ENCODE assay signal across 18 cellular contexts in the genomic region with DNA sequence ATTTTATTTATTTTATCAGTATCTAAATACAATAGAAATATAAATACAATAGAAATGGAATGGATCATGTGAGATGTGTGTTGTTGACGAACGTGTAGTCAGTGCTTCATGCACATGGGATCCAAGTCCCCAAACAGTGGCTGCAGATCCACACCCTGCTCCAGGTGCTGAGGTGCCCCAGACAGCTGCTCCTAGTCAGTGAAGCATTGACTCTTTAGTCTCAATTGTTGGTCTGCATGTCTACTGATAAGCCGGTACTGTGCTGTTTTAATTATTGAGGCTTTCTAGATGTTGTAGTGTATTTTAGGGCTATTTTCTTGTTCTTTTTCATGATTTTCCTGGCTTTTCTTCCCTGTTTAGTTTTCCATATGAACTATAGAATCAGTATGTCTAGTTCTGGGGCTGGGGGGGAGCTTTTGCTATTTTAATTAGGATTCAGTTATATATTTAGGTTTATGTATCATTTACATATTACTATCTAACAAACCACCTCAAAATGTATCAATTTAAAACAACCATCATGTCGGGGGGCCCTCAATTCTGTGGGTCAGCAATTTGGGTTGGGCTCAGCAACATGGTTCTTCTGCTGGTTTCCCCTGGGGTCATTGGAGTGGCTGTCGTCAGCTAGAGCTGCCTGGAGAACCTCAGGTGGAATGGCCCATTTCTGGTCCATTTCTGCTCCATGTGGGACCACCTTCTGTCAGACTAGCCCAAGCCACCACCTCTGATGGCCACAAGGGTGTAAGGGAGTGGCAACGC.
"Had no signal": no experiment of that assay in that cellular context is flagged by ENCODE, and none has a peak within 500 bp of the region (broad histone marks: within the 10 kb centered on the region; RNA-seq: fewer than 3 reads in every experiment).

No MANE protein-coding gene starts in this region.

- H3K9me3 ChIP-seq: SK-N-SH had no signal

- H3K4me3 Mint-ChIP-seq: activated CD4-positive, alpha-beta T cell treated with anti-CD3 and anti-CD28 coated beads, Interleukin-2, amount 10 ng/mL, durations not matched to agents 7 days and 5 days; activated CD8-positive, alpha-beta memory T cell treated with anti-CD3 and anti-CD28 coated beads, Interleukin-2, amount 10 ng/mL, durations not matched to agents 7 days and 5 days; activated T-cell treated with anti-CD3 and anti-CD28 coated beads, Interleukin-2, amount 50 U/mL, for 4 hours; dendritic cell treated with granulocyte-macrophage colony-stimulating factor and Interleukin-4, amounts not matched to agents 40 ng/mL and 50 ng/mL, for 4 days had no signal

- ATAC-seq: activated CD8-positive, alpha-beta memory T cell treated with anti-CD3 and anti-CD28 coated beads, Interleukin-2, amount 10 ng/mL, durations not matched to agents 7 days and 5 days; activated T-cell treated with anti-CD3 and anti-CD28 coated beads, Interleukin-2, amount 50 U/mL, for 4 hours; right cardiac atrium had no signal

- H3K27ac Mint-ChIP-seq: activated B cell treated with CpG ODN at 0.5 μM for 24 hours; activated CD8-positive, alpha-beta memory T cell treated with anti-CD3 and anti-CD28 coated beads, Interleukin-2, amount 10 ng/mL, durations not matched to agents 7 days and 5 days; dendritic cell treated with granulocyte-macrophage colony-stimulating factor and Interleukin-4, amounts not matched to agents 40 ng/mL and 50 ng/mL, for 4 days; progenitor cell of endocrine pancreas had no signal

- H3K27ac ChIP-seq: epithelial cell of prostate had no signal

- H3K27me3 Mint-ChIP-seq: activated B cell treated with CpG ODN at 0.5 μM for 24 hours; activated CD4-positive, alpha-beta T cell treated with anti-CD3 and anti-CD28 coated beads, Interleukin-2, amount 10 ng/mL, durations not matched to agents 7 days and 5 days; activated CD8-positive, alpha-beta memory T cell treated with anti-CD3 and anti-CD28 coated beads, Interleukin-2, amount 10 ng/mL, durations not matched to agents 7 days and 5 days; dendritic cell treated with granulocyte-macrophage colony-stimulating factor and Interleukin-4, amounts not matched to agents 40 ng/mL and 50 ng/mL, for 4 days; progenitor cell of endocrine pancreas had no signal

- H3K9ac ChIP-seq: SK-N-SH had no signal

- H3K4me2 ChIP-seq: SK-N-SH had no signal

- DNase-seq: activated B cell treated with CpG ODN at 0.5 μM for 24 hours; activated CD8-positive, alpha-beta memory T cell treated with anti-CD3 and anti-CD28 coated beads, Interleukin-2, amount 10 ng/mL, durations not matched to agents 7 days and 5 days; activated gamma-delta T cell; activated T-cell treated with anti-CD3 and anti-CD28 coated beads, Interleukin-2, amount 50 U/mL, for 4 hours; effector memory CD4-positive, alpha-beta T cell; foreskin melanocyte; kidney glomerular epithelial cell; mesendoderm; SK-N-SH; small intestine; stimulated activated CD4-positive, alpha-beta T cell treated with anti-CD3 and anti-CD28 coated beads, Interleukin-4, amount 100 ng/mL, for 24 hours; stimulated activated naive CD4-positive, alpha-beta T cell treated with Interleukin-2 at 50 U/mL for 16 hours; trophoblast cell had no signal
